1 cellular context compared by ENCODE assay signal in genomic region chr12:95756362-95756761, GRCh38.
TF ChIP-seq lines count a peak whose summit lies in the region.

No MANE protein-coding gene starts in this region.

TF ChIP-seq in IMR-90, 13 proteins besides CTCF, POLR2A, EP300 and RAD21 (continued from another document):
- no peak for TF ChIP-seq RCOR1 (IDR thresholded peaks at IDR 0.05; ENCODE audit: insufficient replicate concordance, low read length)
